In the genomic region with DNA sequence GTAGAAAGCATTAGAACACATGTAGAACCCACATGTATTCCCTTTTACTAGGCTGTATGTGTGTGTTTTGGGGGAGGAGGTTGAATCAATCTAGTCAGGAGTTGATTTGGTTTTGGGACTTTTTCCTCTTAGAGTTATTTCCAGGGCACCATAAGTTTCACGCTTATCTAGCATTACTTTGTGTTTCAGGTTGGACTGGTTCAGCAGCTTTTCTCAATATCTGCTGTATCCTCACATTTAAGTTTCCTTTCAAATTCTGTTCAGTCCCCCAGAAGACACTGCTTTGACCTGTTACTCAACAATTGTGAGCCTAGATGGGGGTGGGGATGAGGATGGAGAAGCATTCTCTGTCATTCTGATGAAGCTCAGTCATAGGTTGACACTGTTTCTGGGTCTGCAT, we compare ENCODE assay signal across 13 cellular contexts. TPM values are rescaled to one million over a fixed set of nuclear protein-coding genes. Genes with fewer than 3 reads are reported as not detected.
"Had no signal": no experiment of that assay in that cellular context is flagged by ENCODE, and none has a peak within 500 bp of the region (broad histone marks: within the 10 kb centered on the region; RNA-seq: fewer than 3 reads in every experiment).

No MANE protein-coding gene starts in this region.

RNA-seq across cellular contexts. Expression of a gene that starts 7.5 kb away (rescaled TPM):
- total RNA-seq: endothelial cell of umbilical vein; esophagus squamous epithelium; heart right ventricle; left cardiac atrium; left ventricle myocardium inferior; lower lobe of right lung; mononuclear cell; natural killer cell treated with Interleukin-12 subunit alpha and Interleukin-12 subunit beta and Interleukin-15 and Interleukin-18, amount 100 ng/mL, for 72 hours; neural crest cell; omental fat pad; right atrium auricular region; tibial nerve; urinary bladder had no signal
